In the genomic region with DNA sequence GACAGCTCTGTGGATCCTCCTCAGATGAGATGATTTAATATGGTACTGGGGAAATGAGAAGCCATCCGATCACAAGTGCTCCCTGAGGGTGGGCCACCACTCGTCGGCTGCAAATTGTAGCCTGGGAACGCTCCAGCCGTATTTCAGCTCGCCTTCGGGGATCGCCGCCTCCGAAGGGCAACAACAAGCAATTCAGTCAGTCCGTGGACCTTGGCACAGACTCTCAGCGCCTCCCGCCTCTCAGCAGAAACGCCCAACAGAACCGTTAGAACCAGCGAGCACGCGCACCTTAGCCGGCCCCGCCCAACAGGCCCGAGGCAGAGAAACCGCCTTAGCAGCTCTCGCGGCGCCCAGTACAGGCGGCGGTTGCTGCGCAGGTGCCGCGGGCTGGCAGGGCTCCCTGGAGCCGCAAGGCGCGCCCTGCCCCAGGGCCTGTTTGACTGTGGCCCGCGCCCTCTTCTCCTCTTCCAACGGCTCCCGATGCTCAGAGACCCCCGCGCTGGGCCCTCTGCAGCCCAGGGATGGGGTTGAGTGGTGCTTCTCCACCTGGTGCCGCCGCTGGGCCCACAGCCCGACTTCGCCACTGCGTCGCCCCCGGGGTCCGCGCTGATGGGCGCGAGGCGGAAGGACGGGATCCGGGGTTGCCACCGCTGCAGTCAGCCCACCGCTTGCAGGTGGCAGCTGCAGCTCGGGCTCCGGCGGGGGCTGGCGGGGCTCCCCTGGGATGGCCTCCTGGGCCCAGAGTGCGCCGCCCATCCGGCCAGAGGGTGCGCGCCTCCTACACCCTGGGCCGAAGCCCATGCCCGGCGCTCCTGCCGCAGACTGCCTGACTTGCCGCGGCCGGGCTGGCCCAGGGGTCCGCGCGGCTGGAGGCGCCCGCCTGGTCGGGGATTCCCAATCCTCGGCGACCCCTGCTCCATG, we compare ENCODE assay signal across 8 cellular contexts.
A peak's percentile ranks its signal among the peaks of the same experiment; 100 is the strongest.
DNase-seq lines count a peak whose midpoint lies in the region; ATAC-seq and TF ChIP-seq lines count a peak whose summit lies in the region.
"Not testable (repeated sequence)": the region's sequence is repeated elsewhere in the genome, so short reads cannot be mapped to it uniquely, and the experiment has no call there.

No MANE protein-coding gene starts in this region.

- not testable (repeated sequence) for H3K27ac ChIP-seq in CD4-positive, alpha-beta memory T cell (ENCODE audit: low read depth, low read length)

- not testable (repeated sequence) for H3K9me3 Mint-ChIP-seq in CD4-positive, alpha-beta memory T cell
- H3K9me3 Mint-ChIP-seq in nephron progenitor cell: peaks cover 13% of the 10 kb centered on the region

- not testable (repeated sequence) for H3K4me3 ChIP-seq in CD4-positive, alpha-beta memory T cell (ENCODE audit: low read length in 2 of 2)
- H3K4me3 ChIP-seq in astrocyte of the spinal cord (ENCODE audit: low read depth, low read length): peak overlapping the region; percentile 5

- not testable (repeated sequence) for H3K36me3 ChIP-seq in CD4-positive, alpha-beta memory T cell (ENCODE audit: insufficient read depth, low read length)

- not testable (repeated sequence) for H3K9me3 ChIP-seq in CD4-positive, alpha-beta memory T cell (ENCODE audit: control insufficient read depth in 1 of 2, low read length in 2 of 2)

- H3K27me3 ChIP-seq in CD4-positive, alpha-beta memory T cell (ENCODE audit: insufficient read depth, low read length): not testable (repeated sequence)

- POLR2A ChIA-PET in CD4-positive, alpha-beta memory T cell (lab: Charles Lee; ENCODE audit: partially characterized antibody): not testable (repeated sequence)

- DNase-seq in CD4-positive, alpha-beta memory T cell: peak in 4 of 5 donors; percentile 36 to 54 (median 48)
- DNase-seq in NCI-H2227 treated with DMSO at 0.1 percent for 48 hours (lab: John Stamatoyannopoulos, UW) (peak; percentile 13), left cardiac atrium (peak; percentile 43), nephron progenitor cell (peak; percentile 53)
- DNase-seq in activated CD4-positive, alpha-beta T cell treated with anti-CD3 and anti-CD28 coated beads for 1 hour: peak; percentile 22
- DNase-seq in astrocyte of the spinal cord (ENCODE audit: low read depth, low spot score): not testable (repeated sequence)
- peak in 2 of 3 donors; percentile 13 to 32 for DNase-seq in stimulated activated CD4-positive, alpha-beta T cell treated with anti-CD3 and anti-CD28 coated beads, TNF-alpha, amount 100 ng/mL, for 48 hours (ENCODE audit: low read depth in 3 of 3)

- not testable (repeated sequence) for H3K4me1 ChIP-seq in CD4-positive, alpha-beta memory T cell (ENCODE audit: insufficient read depth, low read length)

- CTCF ChIA-PET in CD4-positive, alpha-beta memory T cell (lab: Charles Lee; ENCODE audit: partially characterized antibody): interaction anchor here (1.1 to 1.9 kb wide), 5 partner anchors 13 to 23 kb away, joined by 3 to 7 read pairs (median 4); no protein-coding TSS in a partner anchor

- intact Hi-C loops in CD4-positive, alpha-beta memory T cell (cut with micrococcal nuclease); left cardiac atrium (cut with DNase I): not testable (repeated sequence)

- ATAC-seq in HG03135 (IDR thresholded peaks at IDR 0.05; ENCODE audit: unreplicated experiment): peak; percentile 59
- ATAC-seq in left cardiac atrium: peak in 1 of 2 donors; percentile 85

- in situ Hi-C loops in astrocyte of the spinal cord (cut with HindIII; ENCODE audit: low sequenced_read_pairs): not testable (repeated sequence)

- peak overlapping the region; percentile 54 to 84 (median 77) for H3K4me3 Mint-ChIP-seq in CD4-positive, alpha-beta memory T cell
- H3K4me3 Mint-ChIP-seq in nephron progenitor cell: peak overlapping the region; percentile 79

- H3K36me3 Mint-ChIP-seq in CD4-positive, alpha-beta memory T cell; nephron progenitor cell (ENCODE audit: low read depth): not testable (repeated sequence)

- H3K4me1 Mint-ChIP-seq in CD4-positive, alpha-beta memory T cell: peaks cover 4 to 12% (median 7%) of the 10 kb centered on the region in 4 donors
- H3K4me1 Mint-ChIP-seq in nephron progenitor cell: not testable (repeated sequence)

- not testable (repeated sequence) for TF ChIP-seq CTCF in astrocyte of the spinal cord (IDR thresholded peaks at IDR 0.05; ENCODE audit: low read depth, low read length); nephron progenitor cell (IDR thresholded peaks at IDR 0.05)

- peaks cover 10 to 30% of the 10 kb centered on the region in 2 donors for H3K27me3 Mint-ChIP-seq in CD4-positive, alpha-beta memory T cell
- H3K27me3 Mint-ChIP-seq in nephron progenitor cell (ENCODE audit: low read depth, poor library complexity): peaks cover 87% of the 10 kb centered on the region

- H3K27ac Mint-ChIP-seq in CD4-positive, alpha-beta memory T cell: peak overlapping the region in 1 of 7 donors; percentile 60
- not testable (repeated sequence) for H3K27ac Mint-ChIP-seq in nephron progenitor cell
